Comparison of ENCODE assay signal across 8 cellular contexts in genomic region chr16:2429037-2429770, GRCh38. TPM values are rescaled to one million over a fixed set of nuclear protein-coding genes. Genes with fewer than 3 reads are reported as not detected.
A peak's percentile ranks its signal among the peaks of the same experiment; 100 is the strongest.
DNase-seq lines count a peak whose midpoint lies in the region; ATAC-seq and TF ChIP-seq lines count a peak whose summit lies in the region.

A gene with protein sequence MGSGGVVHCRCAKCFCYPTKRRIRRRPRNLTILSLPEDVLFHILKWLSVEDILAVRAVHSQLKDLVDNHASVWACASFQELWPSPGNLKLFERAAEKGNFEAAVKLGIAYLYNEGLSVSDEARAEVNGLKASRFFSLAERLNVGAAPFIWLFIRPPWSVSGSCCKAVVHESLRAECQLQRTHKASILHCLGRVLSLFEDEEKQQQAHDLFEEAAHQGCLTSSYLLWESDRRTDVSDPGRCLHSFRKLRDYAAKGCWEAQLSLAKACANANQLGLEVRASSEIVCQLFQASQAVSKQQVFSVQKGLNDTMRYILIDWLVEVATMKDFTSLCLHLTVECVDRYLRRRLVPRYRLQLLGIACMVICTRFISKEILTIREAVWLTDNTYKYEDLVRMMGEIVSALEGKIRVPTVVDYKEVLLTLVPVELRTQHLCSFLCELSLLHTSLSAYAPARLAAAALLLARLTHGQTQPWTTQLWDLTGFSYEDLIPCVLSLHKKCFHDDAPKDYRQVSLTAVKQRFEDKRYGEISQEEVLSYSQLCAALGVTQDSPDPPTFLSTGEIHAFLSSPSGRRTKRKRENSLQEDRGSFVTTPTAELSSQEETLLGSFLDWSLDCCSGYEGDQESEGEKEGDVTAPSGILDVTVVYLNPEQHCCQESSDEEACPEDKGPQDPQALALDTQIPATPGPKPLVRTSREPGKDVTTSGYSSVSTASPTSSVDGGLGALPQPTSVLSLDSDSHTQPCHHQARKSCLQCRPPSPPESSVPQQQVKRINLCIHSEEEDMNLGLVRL (plus strand): TSS chr16:2429447. CDS start chr16:2429482, 35 bp downstream.

- peak; percentile 87 for ATAC-seq in HG02759 (IDR thresholded peaks at IDR 0.05; ENCODE audit: unreplicated experiment)

- H3K27ac ChIP-seq in trophoblast cell (ENCODE audit: low read depth, low read length) (peak within 1 kb of the TSS; percentile 19), transverse colon (peak within 1 kb of the TSS; percentile 76 to 82 (median 80))

- peak within 1 kb of the TSS; percentile 93 for H3K14ac ChIP-seq in trophoblast cell (ENCODE audit: low read length)

- no peak within 1 kb of the TSS for H2BK12ac ChIP-seq in trophoblast cell (ENCODE audit: low read length)

- no peak within 1 kb of the TSS for H3K23ac ChIP-seq in trophoblast cell (ENCODE audit: low read length)

- TF ChIP-seq EP300 in transverse colon (IDR thresholded peaks at IDR 0.05; ENCODE audit: low read depth): no peak

- H3K79me1 ChIP-seq in trophoblast cell (ENCODE audit: low read length): peaks cover 10% of the 10 kb centered on the region

- H4K8ac ChIP-seq in trophoblast cell (ENCODE audit: low read depth, low read length): peak within 1 kb of the TSS; percentile 86

- H3K18ac ChIP-seq in trophoblast cell (ENCODE audit: low read length): peak within 1 kb of the TSS; percentile 94

- H3K4me3 ChIP-seq in GM12875 (ENCODE audit: low read depth, low read length) (peak within 1 kb of the TSS; percentile 94), adipocyte (ENCODE audit: low read length) (peak within 1 kb of the TSS; percentile 83), trophoblast cell (ENCODE audit: low read depth, low read length) (peak within 1 kb of the TSS; percentile 97), transverse colon (peak within 1 kb of the TSS; percentile 70 to 93 (median 78))

- H4K12ac ChIP-seq in trophoblast cell (ENCODE audit: low read depth, low read length): peak within 1 kb of the TSS; percentile 87

- TF ChIP-seq POLR2A in transverse colon (IDR thresholded peaks at IDR 0.05): peak; percentile 20

- H4K91ac ChIP-seq in trophoblast cell (ENCODE audit: low read depth, low read length): peak within 1 kb of the TSS; percentile 87

- H3K27me3 ChIP-seq in adipocyte (replicated peaks; ENCODE audit: control insufficient read depth, insufficient read depth, low read length): no peaks in the 10 kb centered on the region
- no peaks in the 10 kb centered on the region for H3K27me3 ChIP-seq in trophoblast cell (ENCODE audit: insufficient read depth, low read length)
- H3K27me3 ChIP-seq in transverse colon: no peaks in the 10 kb centered on the region

- H3K36me3 ChIP-seq in adipocyte (ENCODE audit: control insufficient read depth, insufficient read depth, low read length, severe bottlenecking) (peaks cover 9% of the 10 kb centered on the region), trophoblast cell (ENCODE audit: control insufficient read depth in 1 of 2, insufficient read depth in 2 of 2, low read length in 2 of 2) (peaks cover 21 to 24% of the 10 kb centered on the region in 2 experiments), transverse colon (no peaks in the 10 kb centered on the region)

- H2AFZ ChIP-seq in trophoblast cell (ENCODE audit: insufficient read depth, low read length, poor library complexity): peak within 1 kb of the TSS; percentile 74

- intact Hi-C loops in cardiac septum (cut with DNase I): loop anchor here (2.0 to 5.0 kb wide), 2 partner anchors 68 to 88 kb away; partner anchors contain the start of gene ABCA3
- intact Hi-C loops in transverse colon (cut with DNase I; ENCODE audit: low total_unique reads): loop anchor here (5.0 kb wide), 1 partner anchor 87 kb away; the partner anchor contains the start of gene ABCA3

- peaks cover 11% of the 10 kb centered on the region for H3K79me2 ChIP-seq in trophoblast cell (ENCODE audit: control insufficient read depth, insufficient read depth, low read length, poor library complexity)

- in situ Hi-C loops in transverse colon (cut with MboI; ENCODE audit: low pct_ligation_motif_present in 1 of 4, low pct_unique_long_range_greater_than_20kb in 1 of 4, low sequenced_read_pairs in 3 of 4): loop anchor here in 1 of 4 donors (25.0 kb wide), 1 partner anchor 158 kb away; no protein-coding TSS in a partner anchor

- TF ChIP-seq CTCF in GM12875 (IDR thresholded peaks at IDR 0.05; ENCODE audit: borderline replicate concordance, insufficient read depth, low read depth, low read length): no peak
- TF ChIP-seq CTCF in transverse colon (IDR thresholded peaks at IDR 0.05): no peak

- DNase-seq in NCI-H1417 (lab: John Stamatoyannopoulos, UW): peak; percentile 97 to 99 (median 97)
- DNase-seq in T follicular helper cell (ENCODE audit: low read depth): peak; percentile 97
- peak; percentile 98 for DNase-seq in adipocyte (ENCODE audit: low read depth)
- DNase-seq in cardiac septum (ENCODE audit: low spot score): peak; percentile 99
- DNase-seq in trophoblast cell: peak; percentile 95 to 96
- DNase-seq in transverse colon: peak; percentile 98

- H2AK5ac ChIP-seq in trophoblast cell (ENCODE audit: low read length): no peak within 1 kb of the TSS

- H3K4me1 ChIP-seq in adipocyte (ENCODE audit: control insufficient read depth, insufficient read depth, low read length) (peaks cover 7% of the 10 kb centered on the region), trophoblast cell (ENCODE audit: control insufficient read depth in 1 of 2, insufficient read depth in 2 of 2, low read length in 2 of 2) (peaks cover 7 to 16% of the 10 kb centered on the region in 2 experiments), transverse colon (peaks cover 4 to 20% (median 18%) of the 10 kb centered on the region in 4 donors)

- H2BK5ac ChIP-seq in trophoblast cell (ENCODE audit: low read depth, low read length, poor library complexity): peak within 1 kb of the TSS; percentile 80

- H3K9ac ChIP-seq in adipocyte (ENCODE audit: low read length): peak within 1 kb of the TSS; percentile 77
- peak within 1 kb of the TSS; percentile 88 for H3K9ac ChIP-seq in trophoblast cell (ENCODE audit: low read length)

- H2BK120ac ChIP-seq in trophoblast cell (ENCODE audit: insufficient read depth, low read length, poor library complexity): peak within 1 kb of the TSS; percentile 85

- no peaks in the 10 kb centered on the region for H3K9me3 ChIP-seq in adipocyte (ENCODE audit: control insufficient read depth, low read length)
- peaks cover 1% of the 10 kb centered on the region for H3K9me3 ChIP-seq in trophoblast cell (ENCODE audit: insufficient read depth, low read depth, low read length)
- H3K9me3 ChIP-seq in transverse colon: no peaks in the 10 kb centered on the region

- peak within 1 kb of the TSS; percentile 89 for H3K4ac ChIP-seq in trophoblast cell (ENCODE audit: low read depth, low read length)

- H3K4me2 ChIP-seq in trophoblast cell (ENCODE audit: low read length): peak within 1 kb of the TSS; percentile 96

- no CpG with 5 or more reads among the region's 102 CpGs for WGBS in trophoblast cell (ENCODE audit: extremely low coverage, insufficient coverage, insufficient read length)
- WGBS in transverse colon (ENCODE audit: low coverage in 1 of 2), 2 donors: 0% methylated on average over 45 of the region's 102 CpGs; no CpG with 5 or more reads in 1 of the 2 donors

RNA-seq across cellular contexts. Expression of the gene that starts here (rescaled TPM):
- total RNA-seq in cardiac septum: 0.86 TPM
- polyA plus RNA-seq in trophoblast cell (2013): 15.0 and 15.3 TPM in 2 replicates
- 10 to 100 TPM in 1 of 4 donors, 1 to 10 TPM in 2, under 1 TPM in 1; 0.75 to 24.9 (median 2.3) TPM for total RNA-seq in transverse colon

Comparison
In these comparisons a context has a peak if more than half of its experiments do, and no peak if none do; other contexts are left out.
1. Peak in every context shown above with its lines: DNase-seq, ATAC-seq, H3K4me3 ChIP-seq and H3K27ac ChIP-seq.
2. Peak in DNase-seq in cardiac septum; RNA of the gene not detected or under 1 TPM.